ENCODE assay signal across 9 cellular contexts in the genomic region with DNA sequence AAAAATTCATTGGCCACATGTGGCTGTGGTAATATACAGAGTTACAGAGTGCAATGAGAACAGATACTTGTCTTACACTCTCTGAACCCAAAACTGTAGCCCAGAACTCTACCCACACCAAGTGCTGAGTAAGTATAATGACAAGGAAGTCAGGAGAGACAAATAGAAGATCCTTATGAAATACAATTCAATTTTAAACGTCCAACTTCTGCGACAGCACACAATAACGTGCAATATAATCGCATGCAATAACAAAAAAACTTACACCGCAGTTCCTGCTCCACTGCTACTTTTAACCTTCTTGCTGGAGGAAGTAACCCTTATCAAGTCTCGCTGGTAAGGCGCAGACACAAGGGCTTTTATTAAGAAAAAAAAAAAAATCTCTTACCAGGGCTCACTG. TPM values are rescaled to one million over a fixed set of nuclear protein-coding genes. Genes with fewer than 3 reads are reported as not detected.
A peak's percentile ranks its signal among the peaks of the same experiment; 100 is the strongest.
DNase-seq lines count a peak whose midpoint lies in the region; ATAC-seq, FAIRE-seq and TF ChIP-seq lines count a peak whose summit lies in the region.
"Had no signal": no experiment of that assay in that cellular context is flagged by ENCODE, and none has a peak within 500 bp of the region (broad histone marks: within the 10 kb centered on the region; RNA-seq: fewer than 3 reads in every experiment).

No MANE protein-coding gene starts in this region.

- no peak overlapping the region for H3K27ac ChIP-seq in pancreas
- no peak overlapping the region for H3K27ac ChIP-seq in substantia nigra (ENCODE audit: low read depth, low read length, poor library complexity, severe bottlenecking)

- H3K9me3 ChIP-seq in endocrine pancreas (ENCODE audit: control insufficient read depth, low read length) (no peaks in the 10 kb centered on the region), pancreas (no peaks in the 10 kb centered on the region)

- no peak for TF ChIP-seq CTCF in GM06990 (IDR thresholded peaks at IDR 0.05; ENCODE audit: insufficient read depth, low read length, poor library complexity, severe bottlenecking)
- TF ChIP-seq CTCF in pancreas (IDR thresholded peaks at IDR 0.05), result no peak

- ATAC-seq in pancreas (no peak), GM19467 (IDR thresholded peaks at IDR 0.05; ENCODE audit: unreplicated experiment) (no peak)

- H3K4me3 ChIP-seq in GM06990 (replicated peaks; ENCODE audit: low read depth, low read length), result peak overlapping the region; percentile 95
- peak overlapping the region; percentile 89 for H3K4me3 ChIP-seq in endocrine pancreas (ENCODE audit: control insufficient read depth, insufficient read depth, low read length)
- peak overlapping the region; percentile 88 to 100 (median 92) for H3K4me3 ChIP-seq in pancreas

- H3K4me1 ChIP-seq in endocrine pancreas (ENCODE audit: control insufficient read depth, insufficient read depth, low read length) (peaks cover 10% of the 10 kb centered on the region), pancreas (peaks cover 13 to 20% (median 14%) of the 10 kb centered on the region in 3 donors)

- H3K27me3 ChIP-seq in GM06990 (replicated peaks; ENCODE audit: control insufficient read depth, insufficient read depth, low read length) (no peaks in the 10 kb centered on the region), endocrine pancreas (ENCODE audit: control insufficient read depth, insufficient read depth, low read length) (no peaks in the 10 kb centered on the region), pancreas (no peaks in the 10 kb centered on the region)

- DNase-seq in GM06990 (ENCODE audit: extremely low read depth, insufficient read length) (no peak), OCI-M1 (lab: John Stamatoyannopoulos, UW) (peak; percentile 41), pancreas (no peak), substantia nigra (lab: John Stamatoyannopoulos, UW) (no peak), GM19239 (ENCODE audit: insufficient read length, low spot score) (no peak), NCI-H1048 (lab: John Stamatoyannopoulos, UW) (no peak)

- peak overlapping the region; percentile 95 for H3K9ac ChIP-seq in endocrine pancreas (ENCODE audit: control insufficient read depth, insufficient read depth, low read length)

- WGBS in pancreas, 2 donors, result 25 to 38% methylated on average over 7 of the region's 7 CpGs

- H3K36me3 ChIP-seq in GM06990 (ENCODE audit: control insufficient read depth, insufficient read depth, low read length) (peaks cover 10% of the 10 kb centered on the region), endocrine pancreas (ENCODE audit: control insufficient read depth, insufficient read depth, low read length) (no peaks in the 10 kb centered on the region), pancreas (no peaks in the 10 kb centered on the region)

- intact Hi-C loops in pancreas (cut with DNase I), result no loop called here

- no peak for FAIRE-seq in pancreas (lab: Jason Lieb, UNC)
- no peak for FAIRE-seq in GM19239 (lab: Jason Lieb, UNC)

RNA-seq across cellular contexts. Expression of gene SFT2D1, which starts 0.9 kb away (rescaled TPM):
- 10 to 100 TPM; 14.5 to 31.8 (median 22.6) TPM for total RNA-seq in pancreas
- polyA plus RNA-seq in pancreas, result 10 to 100 TPM; 29.5 to 38.9 TPM

RNA-seq across cellular contexts. Expression of gene PRR18, which starts 33.3 kb away (rescaled TPM):
- total RNA-seq in pancreas, result under 1 TPM; 0.06 to 0.61 (median 0.38) TPM
- polyA plus RNA-seq in pancreas, result under 1 TPM; 0.23 to 0.40 TPM
- total RNA-seq: glomerular endothelial cell had no signal

RNA-seq across cellular contexts. Expression of gene MPC1, which starts 41.3 kb away (rescaled TPM):
- 10 to 100 TPM; 17.0 to 33.0 (median 24.0) TPM for total RNA-seq in pancreas
- polyA plus RNA-seq in pancreas, result 10 to 100 TPM; 42.6 to 56.3 TPM
